8 cellular contexts compared by ENCODE assay signal in genomic region chr4:159946983-159947645, GRCh38.
DNase-seq lines count a peak whose midpoint lies in the region; ATAC-seq and TF ChIP-seq lines count a peak whose summit lies in the region.

No MANE protein-coding gene starts in this region.

- TF ChIP-seq EP300 in esophagus muscularis mucosa (IDR thresholded peaks at IDR 0.05): no peak

- DNase-seq in AG10803 (ENCODE audit: low read depth) (peak; percentile 59), HS-5 (ENCODE audit: low read depth) (peak; percentile 48), PC-9 (peak in 1 of 2 experiments; percentile 35), esophagus muscularis mucosa (ENCODE audit: extremely low spot score) (no peak), prostate gland (ENCODE audit: low spot score) (peak; percentile 19)
- DNase-seq in stimulated activated CD4-positive, alpha-beta T cell treated with anti-CD3 and anti-CD28 coated beads, Interleukin-4, amount 100 ng/mL, for 24 hours: no peak

- TF ChIP-seq POLR2A in esophagus muscularis mucosa (IDR thresholded peaks at IDR 0.05; ENCODE audit: low read depth) (no peak), prostate gland (IDR thresholded peaks at IDR 0.05) (no peak)

- CTCF ChIA-PET in PC-9 (lab: Charles Lee): no interaction called here

- 55% methylated on average over 5 of the region's 5 CpGs for WGBS in esophagus muscularis mucosa
- 53% methylated on average over 5 of the region's 5 CpGs for WGBS in prostate gland

- no peaks in the 10 kb centered on the region for H3F3A ChIP-seq in PC-9 (ENCODE audit: insufficient read depth, low read depth)

- H3K9me3 ChIP-seq in PC-9 (ENCODE audit: insufficient read depth, low read depth): no peaks in the 10 kb centered on the region
- H3K9me3 ChIP-seq in esophagus muscularis mucosa: no peaks in the 10 kb centered on the region
- no peaks in the 10 kb centered on the region for H3K9me3 ChIP-seq in prostate gland

- H3K79me2 ChIP-seq in PC-9 (ENCODE audit: low read depth): no peaks in the 10 kb centered on the region

- H2AFZ ChIP-seq in PC-9: no peak overlapping the region

- H3K36me3 ChIP-seq in PC-9 (ENCODE audit: low read depth): no peaks in the 10 kb centered on the region
- H3K36me3 ChIP-seq in esophagus muscularis mucosa: no peaks in the 10 kb centered on the region
- no peaks in the 10 kb centered on the region for H3K36me3 ChIP-seq in prostate gland

- no TSS peak for BruUV-seq in PC-9 (replicated peaks; lab: Mats Ljungman, UMichigan)

- ATAC-seq in GM18861 (IDR thresholded peaks at IDR 0.05; ENCODE audit: unreplicated experiment) (peak; percentile 82), HG03139 (IDR thresholded peaks at IDR 0.05; ENCODE audit: unreplicated experiment) (no peak)

- H3K27ac ChIP-seq in PC-9 (no peak overlapping the region), esophagus muscularis mucosa (replicated peaks in 1 of 4) (no peak overlapping the region), prostate gland (no peak overlapping the region)

- no peaks in the 10 kb centered on the region for H3K27me3 ChIP-seq in PC-9 (ENCODE audit: insufficient read depth, low read depth)
- no peaks in the 10 kb centered on the region for H3K27me3 ChIP-seq in esophagus muscularis mucosa
- H3K27me3 ChIP-seq in prostate gland (replicated peaks; ENCODE audit: insufficient read depth): no peaks in the 10 kb centered on the region

- no peaks in the 10 kb centered on the region for H3K9me2 ChIP-seq in PC-9 (ENCODE audit: insufficient read depth)

- intact Hi-C loops in PC-9 (cut with micrococcal nuclease; ENCODE audit: unreplicated experiment) (loop anchor here (5.0 to 10.0 kb wide), 4 partner anchors 245 to 1308 kb away; no protein-coding TSS in a partner anchor), esophagus muscularis mucosa (cut with DNase I) (no loop called here), prostate gland (cut with DNase I) (no loop called here)

- H3K4me3 ChIP-seq in AG10803 (ENCODE audit: low read length): no peak overlapping the region
- H3K4me3 ChIP-seq in PC-9: no peak overlapping the region
- no peak overlapping the region for H3K4me3 ChIP-seq in esophagus muscularis mucosa
- no peak overlapping the region for H3K4me3 ChIP-seq in prostate gland

- POLR2A ChIA-PET in PC-9 (lab: Charles Lee; ENCODE audit: unreplicated experiment): no interaction called here

- peak; percentile 76 for TF ChIP-seq CTCF in AG10803 (conservative IDR thresholded peaks at IDR 0.05; ENCODE audit: low read length)
- TF ChIP-seq CTCF in PC-9 (conservative IDR thresholded peaks at IDR 0.05): peak; percentile 77
- TF ChIP-seq CTCF in esophagus muscularis mucosa (IDR thresholded peaks at IDR 0.05): peak in 2 of 3 experiments; percentile 30 to 60
- peak in 3 of 4 experiments; percentile 55 to 65 (median 62) for TF ChIP-seq CTCF in prostate gland (IDR thresholded peaks at IDR 0.05)

- H3K4me1 ChIP-seq in PC-9 (replicated peaks; ENCODE audit: insufficient read depth) (no peaks in the 10 kb centered on the region), esophagus muscularis mucosa (no peaks in the 10 kb centered on the region), prostate gland (replicated peaks) (no peaks in the 10 kb centered on the region)

- H3K4me2 ChIP-seq in PC-9: no peak overlapping the region

- no peaks in the 10 kb centered on the region for H4K20me1 ChIP-seq in PC-9 (ENCODE audit: insufficient read depth)

Comparison
In these comparisons a context has a peak if more than half of its experiments do, and no peak if none do; other contexts are left out.
1. DNase-seq: peak in AG10803 (single experiment), HS-5 (single experiment) and prostate gland (single experiment); none in esophagus muscularis mucosa (single experiment) and stimulated activated CD4-positive, alpha-beta T cell treated with anti-CD3 and anti-CD28 coated beads, Interleukin-4, amount 100 ng/mL, for 24 hours (single experiment).
2. Peak in every context shown above with its lines, with median percentiles within 50 percentile points of each other: CTCF ChIP-seq.